ENCODE assay signal across 19 cellular contexts in the genomic region with DNA sequence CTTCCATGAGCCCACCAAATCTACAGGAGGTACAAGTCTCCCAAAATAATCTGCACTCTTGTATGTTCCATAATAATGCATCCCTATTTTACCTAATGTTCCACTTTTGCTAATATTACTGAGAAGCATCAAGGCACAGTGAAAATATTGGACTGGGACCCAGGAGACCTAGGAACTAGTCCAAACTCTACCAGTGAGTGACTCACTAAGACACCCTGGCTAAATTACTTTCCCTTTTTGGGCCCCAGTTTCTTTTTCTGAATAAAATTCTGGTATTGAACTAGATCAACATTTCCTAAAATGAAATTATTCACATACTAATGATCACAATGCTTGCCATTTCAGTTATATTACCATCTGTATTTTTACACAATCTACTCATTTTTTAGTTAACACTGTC. TPM values are rescaled to one million over a fixed set of nuclear protein-coding genes. Genes with fewer than 3 reads are reported as not detected.
DNase-seq lines count a peak whose midpoint lies in the region; ATAC-seq and TF ChIP-seq lines count a peak whose summit lies in the region.
"Had no signal": no experiment of that assay in that cellular context is flagged by ENCODE, and none has a peak within 500 bp of the region (broad histone marks: within the 10 kb centered on the region; RNA-seq: fewer than 3 reads in every experiment).

No MANE protein-coding gene starts in this region.

- H3K9me3 Mint-ChIP-seq in activated T-cell treated with anti-CD3 and anti-CD28 coated beads, Interleukin-2, amount 50 U/mL, for 4 hours, result no peaks in the 10 kb centered on the region
- H3K9me3 Mint-ChIP-seq: CD8-positive, alpha-beta T cell had no signal

- no peak for DNase-seq in activated T-cell treated with anti-CD3 and anti-CD28 coated beads, Interleukin-2, amount 50 U/mL, for 4 hours
- no peak for DNase-seq in activated T-cell treated with anti-CD3 and anti-CD28 coated beads, Interleukin-2, amount 50 U/mL, for 1 hour
- DNase-seq in G401 (ENCODE audit: low spot score) (peak; percentile 17), ascending aorta (ENCODE audit: low spot score in 2 of 2) (no peak), NK-92 (lab: John Stamatoyannopoulos, UW; ENCODE audit: unreplicated experiment) (no peak), T-helper 2 cell (no peak), amygdala (lab: John Stamatoyannopoulos, UW) (no peak)
- no peak for DNase-seq in stimulated activated naive CD8-positive, alpha-beta T cell treated with anti-CD3 and anti-CD28 coated beads, Interleukin-15, Interleukin-2, amounts not matched to agents 100 U/mL and 50 U/mL, for 24 hours
- DNase-seq: ACHN; BE2C; CD8-positive, alpha-beta T cell; DMS79 treated with DMSO at 0.1 percent for 48 hours; GF-D8; H7; NCI-H1105 treated with DMSO at 0.1 percent for 48 hours; NCI-H187; NCI-H2171; NCI-H446 treated with DMSO at 0.1 percent for 48 hours; NCI-H774 had no signal

- peaks cover 2 to 4% of the 10 kb centered on the region in 2 donors for H3K36me3 ChIP-seq in ascending aorta

- peak overlapping the region in 1 of 2 donors; percentile 27 for H3K4me3 ChIP-seq in ascending aorta

- H3K27ac ChIP-seq in ascending aorta, result peak overlapping the region; percentile 54 to 74

- no peaks in the 10 kb centered on the region for H3K27me3 Mint-ChIP-seq in activated T-cell treated with anti-CD3 and anti-CD28 coated beads, Interleukin-2, amount 50 U/mL, for 4 hours (ENCODE audit: low read depth)

- H3K36me3 Mint-ChIP-seq in activated T-cell treated with anti-CD3 and anti-CD28 coated beads, Interleukin-2, amount 50 U/mL, for 4 hours (ENCODE audit: insufficient read depth), result peaks cover 42% of the 10 kb centered on the region

- peaks cover 27% of the 10 kb centered on the region for H3K4me1 Mint-ChIP-seq in activated T-cell treated with anti-CD3 and anti-CD28 coated beads, Interleukin-2, amount 50 U/mL, for 4 hours (ENCODE audit: low read depth)

- H3K4me3 Mint-ChIP-seq in activated T-cell treated with anti-CD3 and anti-CD28 coated beads, Interleukin-2, amount 50 U/mL, for 4 hours, result no peak overlapping the region
- H3K4me3 Mint-ChIP-seq: CD8-positive, alpha-beta T cell had no signal

- H3K9me3 ChIP-seq in ascending aorta, result no peaks in the 10 kb centered on the region
- H3K9me3 ChIP-seq: BE2C had no signal

- no peak for TF ChIP-seq CTCF in ascending aorta (IDR thresholded peaks at IDR 0.05)

- in situ Hi-C loops in G401 (cut with HindIII; ENCODE audit: low sequenced_read_pairs), result no loop called here

- intact Hi-C loops in ascending aorta (cut with DNase I), result loop anchor here (5.0 kb wide), 1 partner anchor 146 kb away; no protein-coding TSS in a partner anchor

- ATAC-seq in activated T-cell treated with anti-CD3 and anti-CD28 coated beads, Interleukin-2, amount 50 U/mL, for 4 hours, result peak; percentile 67 to 77
- peak; percentile 46 for ATAC-seq in stimulated activated naive CD8-positive, alpha-beta T cell treated with anti-CD3 and anti-CD28 coated beads, Interleukin-15, Interleukin-2, amounts not matched to agents 100 U/mL and 50 U/mL, for 24 hours
- ATAC-seq: CD8-positive, alpha-beta T cell had no signal

- peaks cover 5 to 9% of the 10 kb centered on the region in 2 donors for H3K4me1 ChIP-seq in ascending aorta
- H3K4me1 ChIP-seq: BE2C had no signal

- no peaks in the 10 kb centered on the region for H3K27me3 ChIP-seq in ascending aorta
- H3K27me3 ChIP-seq: BE2C had no signal

RNA-seq across cellular contexts. Expression of a gene that starts 19.6 kb away (rescaled TPM):
- total RNA-seq in activated T-cell treated with anti-CD3 and anti-CD28 coated beads, Interleukin-2, amount 50 U/mL, for 4 hours, result 10 to 100 TPM; 70.5 to 71.7 (median 71.3) TPM
- 62.3 and 82.0 TPM in 2 replicates for total RNA-seq in G401 (2014; rRNA removed; shearing (Covaris generic))
- total RNA-seq in ascending aorta, result 12.7 TPM

RNA-seq across cellular contexts. Expression of a gene that starts 19.8 kb away (rescaled TPM):
- total RNA-seq in activated T-cell treated with anti-CD3 and anti-CD28 coated beads, Interleukin-2, amount 50 U/mL, for 4 hours, result 1 to 10 TPM; 1.9 to 2.2 (median 2.1) TPM
- total RNA-seq in G401 (2014; rRNA removed; shearing (Covaris generic)), result 1.4 and 5.2 TPM in 2 replicates
- total RNA-seq in ascending aorta, result not detected
